Comparison of ENCODE assay signal across 14 cellular contexts in genomic region chr9:8666060-8666459, GRCh38.
DNase-seq lines count a peak whose midpoint lies in the region; TF ChIP-seq lines count a peak whose summit lies in the region.
"Had no signal": no experiment of that assay in that cellular context is flagged by ENCODE, and none has a peak within 500 bp of the region (broad histone marks: within the 10 kb centered on the region; RNA-seq: fewer than 3 reads in every experiment).

No MANE protein-coding gene starts in this region.

- no peak for DNase-seq in hepatocyte (ENCODE audit: low spot score)
- DNase-seq in mesenchymal stem cell, result no peak
- DNase-seq in NCI-H2171 (lab: John Stamatoyannopoulos, UW), result no peak
- DNase-seq in hippocampal formation (lab: John Stamatoyannopoulos, UW), result no peak
- no peak for DNase-seq in Kasumi-1 (lab: John Stamatoyannopoulos, UW)
- DNase-seq: AML-193; Caco-2; CD4-positive, alpha-beta T cell; DMS79 treated with DMSO at 0.1 percent for 48 hours; GF-D8; GOT3; H7 had no signal

- H3K9me2 ChIP-seq in hepatocyte (replicated peaks; ENCODE audit: insufficient read depth), result no peaks in the 10 kb centered on the region

- H2AFZ ChIP-seq in hepatocyte, result no peak overlapping the region
- H2AFZ ChIP-seq in mesenchymal stem cell (ENCODE audit: low read depth, low read length), result no peak overlapping the region

- H3K79me2 ChIP-seq in hepatocyte, result no peaks in the 10 kb centered on the region

- H2BK5ac ChIP-seq in mesenchymal stem cell (ENCODE audit: low read depth, low read length, poor library complexity, severe bottlenecking), result no peak overlapping the region

- H4K8ac ChIP-seq in mesenchymal stem cell (ENCODE audit: low read length), result no peak overlapping the region

- H3K9me3 ChIP-seq in HEK293 (ENCODE audit: control insufficient read depth, insufficient read depth, low read depth, low read length) (no peaks in the 10 kb centered on the region), hepatocyte (ENCODE audit: low read depth) (no peaks in the 10 kb centered on the region), mesenchymal stem cell (ENCODE audit: control insufficient read depth, low read length) (no peaks in the 10 kb centered on the region)
- H3K9me3 ChIP-seq: Caco-2 had no signal

- H3K4me3 ChIP-seq in HEK293 (ENCODE audit: low read depth, low read length), result no peak overlapping the region
- no peak overlapping the region for H3K4me3 ChIP-seq in hepatocyte
- H3K4me3 ChIP-seq in mesenchymal stem cell (ENCODE audit: insufficient read depth in 1 of 2, low read depth in 1 of 2, low read length in 2 of 2), result no peak overlapping the region

- H3K4ac ChIP-seq in mesenchymal stem cell (ENCODE audit: low read depth in 1 of 2, low read length in 2 of 2), result no peak overlapping the region

- H2BK12ac ChIP-seq in mesenchymal stem cell (ENCODE audit: low read length in 2 of 2), result no peak overlapping the region

- TF ChIP-seq CTCF in HEK293 (tag by site-specific recombination; IDR thresholded peaks at IDR 0.05) (no peak), hepatocyte (IDR thresholded peaks at IDR 0.05; ENCODE audit: poor library complexity) (no peak)

- H3K23ac ChIP-seq in mesenchymal stem cell (ENCODE audit: low read length in 2 of 2), result no peak overlapping the region

- H3K79me1 ChIP-seq in mesenchymal stem cell (replicated peaks; ENCODE audit: low read length, poor library complexity, severe bottlenecking), result peaks cover 18% of the 10 kb centered on the region

- CTCF ChIA-PET in HEK293 (lab: Yijun Ruan, JAX), result interaction anchor here (1.2 kb wide), 1 partner anchor 9 kb away, joined by 4 read pairs; no protein-coding TSS in a partner anchor

- peaks cover 9% of the 10 kb centered on the region for H3K4me1 ChIP-seq in HEK293 (ENCODE audit: control insufficient read depth, insufficient read depth, low read length)
- H3K4me1 ChIP-seq in hepatocyte (ENCODE audit: insufficient read depth), result peaks cover 7% of the 10 kb centered on the region
- peaks cover 3% of the 10 kb centered on the region for H3K4me1 ChIP-seq in mesenchymal stem cell (ENCODE audit: control insufficient read depth, insufficient read depth, low read depth, low read length)

- H4K20me1 ChIP-seq in hepatocyte (ENCODE audit: insufficient read depth, poor library complexity, severe bottlenecking), result no peaks in the 10 kb centered on the region

- no peak overlapping the region for H3K14ac ChIP-seq in mesenchymal stem cell (ENCODE audit: low read length in 2 of 2)

- H3K27me3 ChIP-seq in hepatocyte (no peaks in the 10 kb centered on the region), mesenchymal stem cell (ENCODE audit: control insufficient read depth in 1 of 2, insufficient read depth in 1 of 2, low read length in 2 of 2) (no peaks in the 10 kb centered on the region)

- POLR2A ChIA-PET in HEK293 (lab: Yijun Ruan, JAX), result no interaction called here

- H4K91ac ChIP-seq in mesenchymal stem cell (ENCODE audit: low read length), result no peak overlapping the region

- H3K4me2 ChIP-seq in hepatocyte, result peak overlapping the region; percentile 53
- H3K4me2 ChIP-seq in mesenchymal stem cell (ENCODE audit: low read length, poor library complexity, severe bottlenecking), result no peak overlapping the region

- H2AK5ac ChIP-seq in mesenchymal stem cell (ENCODE audit: low read length, severe bottlenecking), result no peak overlapping the region

- no peak overlapping the region for H2BK15ac ChIP-seq in mesenchymal stem cell (ENCODE audit: low read depth, poor library complexity, severe bottlenecking)

- H3K36me3 ChIP-seq in HEK293 (ENCODE audit: control insufficient read depth in 2 of 2, insufficient read depth in 1 of 2, low read length in 2 of 2) (no peaks in the 10 kb centered on the region), hepatocyte (replicated peaks; ENCODE audit: insufficient read depth, low read depth) (no peaks in the 10 kb centered on the region), mesenchymal stem cell (ENCODE audit: control insufficient read depth in 1 of 2, insufficient read depth in 2 of 2, low read depth in 1 of 2, low read length in 2 of 2) (no peaks in the 10 kb centered on the region)

- H3K9ac ChIP-seq in mesenchymal stem cell (ENCODE audit: low read length), result no peak overlapping the region

- H3K18ac ChIP-seq in mesenchymal stem cell (ENCODE audit: low read depth in 1 of 2, low read length in 2 of 2), result no peak overlapping the region

- H2BK120ac ChIP-seq in mesenchymal stem cell (ENCODE audit: low read depth, low read length), result no peak overlapping the region

- H3K27ac ChIP-seq in HEK293 (ENCODE audit: extremely low read depth, low read depth, low read length) (no peak overlapping the region), hepatocyte (no peak overlapping the region), mesenchymal stem cell (ENCODE audit: low read length, poor library complexity, severe bottlenecking) (peak overlapping the region; percentile 61)
- H3K27ac ChIP-seq: C4-2B had no signal

TF ChIP-seq in HEK293, 187 proteins besides CTCF, POLR2A, EP300 and RAD21:
- TF ChIP-seq ZNF404 (tag by site-specific recombination; IDR thresholded peaks at IDR 0.05) (no peak), PRDM1 (tag by site-specific recombination; IDR thresholded peaks at IDR 0.05) (0 out of 2 replicates have a peak, but pooled peaks have one; percentile 11), ZNF394 (tag by site-specific recombination; IDR thresholded peaks at IDR 0.05; ENCODE audit: borderline replicate concordance) (no peak)
